Comparison of ENCODE assay signal across 9 cellular contexts in the genomic region with DNA sequence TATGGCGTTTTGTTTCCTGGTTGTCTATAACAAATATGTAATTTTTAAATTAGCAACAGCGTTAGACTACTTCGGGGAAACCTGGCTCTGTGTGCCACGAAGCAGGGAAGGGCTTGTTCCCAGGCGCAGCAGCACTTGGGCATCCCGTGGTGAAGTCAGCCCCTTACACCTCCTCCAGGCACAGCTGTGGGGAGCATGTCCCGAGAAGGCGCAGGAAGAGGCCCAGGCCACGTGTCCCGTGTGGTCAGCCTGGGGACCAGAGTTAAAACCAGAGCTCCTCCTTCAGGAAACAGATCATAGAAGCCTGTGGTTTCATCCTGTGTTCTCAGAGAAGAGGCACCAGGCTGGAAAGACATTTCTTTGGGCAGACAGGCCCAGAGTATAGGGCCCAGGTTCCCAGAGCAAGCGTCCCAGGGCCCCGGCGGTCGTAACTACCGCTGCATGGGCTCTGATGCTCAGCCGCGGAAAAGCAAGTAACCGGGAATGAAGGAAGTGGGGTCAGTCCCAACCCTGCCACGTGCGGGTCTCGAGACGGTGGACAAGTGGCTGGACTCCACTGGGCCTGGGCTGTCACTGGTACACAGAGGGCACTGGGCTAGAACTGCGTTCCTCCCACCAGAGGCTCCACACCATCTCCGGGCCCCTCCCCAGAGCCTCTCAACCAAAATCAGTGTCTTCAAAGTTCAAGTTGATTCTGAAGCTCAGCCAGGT. TPM values are rescaled to one million over a fixed set of nuclear protein-coding genes. Genes with fewer than 3 reads are reported as not detected.
DNase-seq lines count a peak whose midpoint lies in the region; ATAC-seq and TF ChIP-seq lines count a peak whose summit lies in the region.
"Had no signal": no experiment of that assay in that cellular context is flagged by ENCODE, and none has a peak within 500 bp of the region (broad histone marks: within the 10 kb centered on the region; RNA-seq: fewer than 3 reads in every experiment).

No MANE protein-coding gene starts in this region.

- 49 to 53% methylated on average over 21 to 24 of the region's 24 CpGs for WGBS in body of pancreas, 2 donors

- H3K4me1 ChIP-seq in body of pancreas (no peaks in the 10 kb centered on the region), left lung (peaks cover 8 to 30% of the 10 kb centered on the region in 2 donors), upper lobe of right lung (peaks cover 13% of the 10 kb centered on the region)
- H3K4me1 ChIP-seq: thyroid gland had no signal

- intact Hi-C loops in body of pancreas (cut with DNase I) = no loop called here
- intact Hi-C loops in left lung (cut with DNase I) = loop anchor here in 1 of 2 donors (10.0 kb wide), 2 partner anchors 66 to 96 kb away; a partner anchor contains a TSS
- intact Hi-C loops in upper lobe of right lung (cut with DNase I) = loop anchor here (10.0 kb wide), 1 partner anchor 106 kb away; a partner anchor contains a TSS

- in situ Hi-C loops in ACHN (cut with HindIII; ENCODE audit: low pct_ligation_motif_present, low pct_unique_long_range_greater_than_20kb, low sequenced_read_pairs) = no loop called here

- DNase-seq in ACHN (peak; percentile 90), GM19238 (ENCODE audit: insufficient read length, low spot score) (peak; percentile 67), NCI-H226 (peak; percentile 95), body of pancreas (peak in 2 of 4 donors; percentile 35 to 67), left lung (peak; percentile 83 to 87), upper lobe of right lung (peak; percentile 79), H7 (no peak)

- H3K4me3 ChIP-seq in body of pancreas (no peak overlapping the region), left lung (no peak overlapping the region), upper lobe of right lung (no peak overlapping the region), H7 (ENCODE audit: insufficient read depth, low read depth, low read length) (no peak overlapping the region)
- H3K4me3 ChIP-seq: thyroid gland had no signal

- TF ChIP-seq CTCF in body of pancreas (IDR thresholded peaks at IDR 0.05) (no peak), left lung (IDR thresholded peaks at IDR 0.05) (no peak), upper lobe of right lung (IDR thresholded peaks at IDR 0.05) (no peak)

- peak; percentile 49 for ATAC-seq in body of pancreas
- peak; percentile 63 for ATAC-seq in left lung
- peak; percentile 73 for ATAC-seq in upper lobe of right lung
- ATAC-seq in HG02798 (IDR thresholded peaks at IDR 0.05; ENCODE audit: poor library complexity, unreplicated experiment) = no peak

- H3K36me3 ChIP-seq in body of pancreas (replicated peaks in 1 of 2; ENCODE audit: insufficient read depth in 1 of 2, low read depth in 2 of 2) (no peaks in the 10 kb centered on the region), left lung (peaks cover 0 to 21% of the 10 kb centered on the region in 2 donors), upper lobe of right lung (no peaks in the 10 kb centered on the region), H7 (replicated peaks; ENCODE audit: control insufficient read depth, insufficient read depth, low read length) (peaks cover 7% of the 10 kb centered on the region)
- H3K36me3 ChIP-seq: thyroid gland had no signal

- no peak for TF ChIP-seq POLR2A in body of pancreas (IDR thresholded peaks at IDR 0.05)

- no peaks in the 10 kb centered on the region for H3K27me3 ChIP-seq in body of pancreas
- no peaks in the 10 kb centered on the region for H3K27me3 ChIP-seq in left lung
- H3K27me3 ChIP-seq in upper lobe of right lung = no peaks in the 10 kb centered on the region
- no peaks in the 10 kb centered on the region for H3K27me3 ChIP-seq in H7 (ENCODE audit: control insufficient read depth, insufficient read depth, low read length)
- H3K27me3 ChIP-seq: thyroid gland had no signal

- H3K9me3 ChIP-seq in body of pancreas (no peaks in the 10 kb centered on the region), left lung (no peaks in the 10 kb centered on the region), upper lobe of right lung (no peaks in the 10 kb centered on the region)
- H3K9me3 ChIP-seq: thyroid gland had no signal

- H3K27ac ChIP-seq in body of pancreas = peak overlapping the region in 2 of 4 donors; percentile 34 to 36
- H3K27ac ChIP-seq in left lung = peak overlapping the region in 1 of 2 donors; percentile 79
- H3K27ac ChIP-seq in upper lobe of right lung = peak overlapping the region; percentile 45
- H3K27ac ChIP-seq: thyroid gland had no signal

RNA-seq across cellular contexts. Expression of a gene that starts 7.1 kb away (rescaled TPM):
- 10 to 100 TPM in 1 of 2 donors, not detected in 1; 26.2 TPM for total RNA-seq in body of pancreas
- total RNA-seq in left lung = 10 to 100 TPM; 13.1 to 15.1 TPM
- 13.2 TPM for total RNA-seq in upper lobe of right lung
- total RNA-seq in H7 (2014; rRNA removed; shearing (Covaris generic)) = 101 and 117 TPM in 2 replicates

RNA-seq across cellular contexts. Expression of a gene that starts 7.1 kb away (rescaled TPM):
- total RNA-seq in body of pancreas = 1 to 10 TPM; 7.6 to 8.8 TPM
- total RNA-seq in left lung = 10 to 100 TPM; 23.0 to 25.7 TPM
- total RNA-seq in upper lobe of right lung = 23.7 TPM
- total RNA-seq in H7 (2014; rRNA removed; shearing (Covaris generic)) = 25.8 and 32.6 TPM in 2 replicates

RNA-seq across cellular contexts. Expression of a gene that starts 16.4 kb away (rescaled TPM):
- total RNA-seq in body of pancreas (10 to 100 TPM; 14.0 to 66.9 TPM), left lung (10 to 100 TPM; 50.9 to 58.8 TPM), upper lobe of right lung (48.4 TPM)
- 44.7 and 63.0 TPM in 2 replicates for total RNA-seq in H7 (2014; rRNA removed; shearing (Covaris generic))
